ENCODE assay signal across 10 cellular contexts in genomic region chr12:51183816-51184215, GRCh38. TPM values are rescaled to one million over a fixed set of nuclear protein-coding genes. Genes with fewer than 3 reads are reported as not detected.
DNase-seq lines count a peak whose midpoint lies in the region; ATAC-seq and TF ChIP-seq lines count a peak whose summit lies in the region.
"Had no signal": no experiment of that assay in that cellular context is flagged by ENCODE, and none has a peak within 500 bp of the region (broad histone marks: within the 10 kb centered on the region; RNA-seq: fewer than 3 reads in every experiment).

No MANE protein-coding gene starts in this region.

- TF ChIP-seq CTCF in brain (conservative IDR thresholded peaks at IDR 0.05) = no peak

- ATAC-seq in HG02588 (IDR thresholded peaks at IDR 0.05; ENCODE audit: unreplicated experiment) (no peak), HG03196 (IDR thresholded peaks at IDR 0.05; ENCODE audit: unreplicated experiment) (no peak), GM21786 (IDR thresholded peaks at IDR 0.05; ENCODE audit: unreplicated experiment) (no peak)

- H3K27me3 Mint-ChIP-seq in brain = peaks cover 4% of the 10 kb centered on the region
- H3K27me3 Mint-ChIP-seq: CD4-positive, alpha-beta T cell; IgD-negative memory B cell had no signal

- H3K4me3 Mint-ChIP-seq in brain = peak overlapping the region in 2 of 5 experiments; percentile 21 to 32
- H3K4me3 Mint-ChIP-seq: CD4-positive, alpha-beta T cell; IgD-negative memory B cell had no signal

- peaks cover 52% of the 10 kb centered on the region for H3K4me1 Mint-ChIP-seq in brain

- H3K36me3 Mint-ChIP-seq in brain = no peaks in the 10 kb centered on the region
- H3K36me3 Mint-ChIP-seq: IgD-negative memory B cell had no signal

- peak overlapping the region in 4 of 5 experiments; percentile 50 to 89 (median 84) for H3K27ac Mint-ChIP-seq in brain
- H3K27ac Mint-ChIP-seq: CD4-positive, alpha-beta T cell had no signal

- H3K9me3 Mint-ChIP-seq in brain = no peaks in the 10 kb centered on the region
- H3K9me3 Mint-ChIP-seq: CD4-positive, alpha-beta T cell; IgD-negative memory B cell had no signal

- peak; percentile 72 for DNase-seq in DMS153 (lab: John Stamatoyannopoulos, UW)
- peak; percentile 90 for DNase-seq in NCI-H2107 (lab: John Stamatoyannopoulos, UW)
- DNase-seq in midbrain (lab: John Stamatoyannopoulos, UW) = peak; percentile 43
- DNase-seq in T1000 (lab: John Stamatoyannopoulos, UW) = no peak
- DNase-seq: CD4-positive, alpha-beta T cell had no signal

RNA-seq across cellular contexts. Expression of gene TFCP2, which starts 10.9 kb away (rescaled TPM):
- polyA plus RNA-seq in brain (ENCODE audit: insufficient read depth, low read depth, low replicate concordance) = 20.3 TPM

RNA-seq across cellular contexts. Expression of gene POU6F1, which starts 34.0 kb away (rescaled TPM):
- 21.8 TPM for polyA plus RNA-seq in brain (ENCODE audit: insufficient read depth, low read depth, low replicate concordance)

RNA-seq across cellular contexts. Expression of gene DAZAP2, which starts 54.8 kb away (rescaled TPM):
- 468 TPM for polyA plus RNA-seq in brain (ENCODE audit: insufficient read depth, low read depth, low replicate concordance)
